Comparison of ENCODE assay signal across 8 cellular contexts in the genomic region with DNA sequence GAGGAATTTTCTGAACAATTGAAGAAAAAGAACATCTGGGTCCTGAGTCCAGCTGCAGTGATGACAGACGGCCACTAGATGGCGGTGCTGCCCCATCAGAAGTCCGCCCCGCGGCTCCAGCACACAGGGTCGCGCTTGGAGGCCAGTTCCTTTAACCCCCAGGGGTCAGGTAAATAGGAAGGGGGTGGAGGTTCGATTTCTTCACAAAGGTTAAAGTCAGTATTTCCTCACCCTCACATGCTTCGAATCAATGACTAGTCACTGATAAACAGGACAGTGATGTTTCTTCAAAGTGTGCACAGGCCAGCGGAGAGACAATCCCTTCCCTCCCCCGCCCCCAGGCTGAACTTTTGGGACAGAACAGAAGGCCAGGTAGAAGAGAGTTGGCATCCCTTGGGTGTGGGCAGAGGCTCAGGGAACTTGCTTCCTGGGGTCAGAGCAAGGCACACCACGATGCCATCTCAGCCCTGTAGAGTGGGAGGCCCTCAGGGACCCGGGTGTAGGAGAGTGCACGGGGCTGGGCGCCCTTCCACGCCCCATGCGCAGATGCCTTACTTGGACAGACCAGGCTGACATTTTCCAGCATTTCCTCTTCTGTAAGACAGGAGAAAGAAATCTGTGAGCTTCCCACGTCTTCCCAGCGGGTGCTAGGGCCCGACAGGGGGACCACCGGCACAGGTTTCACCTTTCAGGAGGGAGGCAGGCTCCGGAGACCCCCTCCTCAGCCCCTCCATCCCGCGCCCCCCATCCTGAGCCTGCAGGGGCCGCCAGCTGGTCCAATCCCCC. TPM values are rescaled to one million over a fixed set of nuclear protein-coding genes. Genes with fewer than 3 reads are reported as not detected.
A peak's percentile ranks its signal among the peaks of the same experiment; 100 is the strongest.
DNase-seq lines count a peak whose midpoint lies in the region; ATAC-seq, FAIRE-seq and TF ChIP-seq lines count a peak whose summit lies in the region.

No MANE protein-coding gene starts in this region.

- H3K27ac ChIP-seq in right cardiac atrium (ENCODE audit: low read length): no peak overlapping the region

- 22% methylated on average over 25 of the region's 25 CpGs for WGBS in right cardiac atrium

- peak; percentile 26 for DNase-seq in D721Med (ENCODE audit: insufficient read length, low spot score)
- DNase-seq in HT1080 (ENCODE audit: low read depth): peak; percentile 30
- peak; percentile 16 for DNase-seq in SKM-1 treated with dmso at 0.1 percent for 144 hours (lab: John Stamatoyannopoulos, UW; ENCODE audit: unreplicated experiment)
- DNase-seq in amniotic epithelial cell (ENCODE audit: low read depth): peak; percentile 37
- DNase-seq in right cardiac atrium: peak; percentile 55 to 83 (median 83)
- DNase-seq in retina: peak; percentile 86
- no peak for DNase-seq in NCI-H774 (lab: John Stamatoyannopoulos, UW)

- H3K4me1 ChIP-seq in right cardiac atrium (ENCODE audit: control insufficient read depth, insufficient read depth, low read length): peaks cover 2% of the 10 kb centered on the region

- peak; percentile 91 for TF ChIP-seq CTCF in D721Med (IDR thresholded peaks at IDR 0.05; ENCODE audit: insufficient read depth, missing control alignments)

- intact Hi-C loops in right cardiac atrium (cut with DNase I): loop anchor here (1.0 to 10.0 kb wide), 5 partner anchors 74 to 274 kb away; no protein-coding TSS in a partner anchor

- H3K27me3 ChIP-seq in right cardiac atrium (ENCODE audit: control insufficient read depth, insufficient read depth): no peaks in the 10 kb centered on the region

- FAIRE-seq in D721Med (lab: Jason Lieb, UNC): no peak

- H3K4me3 ChIP-seq in right cardiac atrium (ENCODE audit: low read length): no peak overlapping the region

- peak; percentile 79 for ATAC-seq in GM19463 (IDR thresholded peaks at IDR 0.05; ENCODE audit: unreplicated experiment)
- ATAC-seq in right cardiac atrium: peak; percentile 45 to 67

- H3K9me3 ChIP-seq in right cardiac atrium (ENCODE audit: control insufficient read depth, low read length): no peaks in the 10 kb centered on the region

RNA-seq across cellular contexts. Expression of gene APOB, which starts 0.7 kb away (rescaled TPM):
- 0.27 TPM in 1 of 2 replicates, not detected in the other for total RNA-seq in HT1080 (2014; rRNA removed; shearing (Covaris generic))
- not detected in 2 replicates for polyA plus RNA-seq in HT1080 (2015; cell fraction: cytosol; rRNA removed)
- not detected in 2 replicates for polyA plus RNA-seq in HT1080 (2015; cell fraction: nucleus; rRNA removed)
- total RNA-seq in right cardiac atrium: 10 to 100 TPM in 3 of 4 donors, 1 to 10 TPM in 1; 9.8 to 93.2 (median 26.3) TPM
- polyA plus RNA-seq in right cardiac atrium: 3.6 TPM
